15 cellular contexts compared by ENCODE assay signal in the genomic region with DNA sequence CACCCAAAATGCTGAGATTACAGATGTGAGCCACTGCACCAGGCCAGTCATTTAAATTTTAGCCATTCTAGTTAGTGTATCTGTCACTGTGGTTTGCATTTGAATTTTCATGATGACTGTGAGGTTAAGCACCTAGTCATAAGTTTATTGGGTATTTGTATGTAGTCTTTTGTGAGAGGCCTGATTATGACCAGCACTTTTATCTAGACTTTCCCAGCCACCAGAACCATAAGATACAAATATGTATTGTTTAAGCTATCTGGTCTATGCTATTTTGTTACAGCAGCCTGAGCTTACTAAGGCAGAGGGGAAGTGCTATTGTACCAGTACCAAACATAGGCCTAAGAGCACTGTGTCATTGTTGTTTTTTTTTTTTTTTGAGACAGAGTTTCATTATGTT. TPM values are rescaled to one million over a fixed set of nuclear protein-coding genes. Genes with fewer than 3 reads are reported as not detected.
DNase-seq lines count a peak whose midpoint lies in the region; ATAC-seq lines count a peak whose summit lies in the region.
"Had no signal": no experiment of that assay in that cellular context is flagged by ENCODE, and none has a peak within 500 bp of the region (broad histone marks: within the 10 kb centered on the region; RNA-seq: fewer than 3 reads in every experiment).

No MANE protein-coding gene starts in this region.

- H3K4me3 Mint-ChIP-seq in activated T-helper 17 cell treated with anti-CD3 and anti-CD28 coated beads, Interleukin-2, amount 50 U/mL, for 72 hours: no peak overlapping the region

- no peaks in the 10 kb centered on the region for H3K27me3 Mint-ChIP-seq in activated T-helper 17 cell treated with anti-CD3 and anti-CD28 coated beads, Interleukin-2, amount 50 U/mL, for 72 hours

- H3K4me1 ChIP-seq in SJCRH30: no peaks in the 10 kb centered on the region
- H3K4me1 ChIP-seq: colonic mucosa had no signal

- H3K4me3 ChIP-seq in SJCRH30: no peak overlapping the region
- H3K4me3 ChIP-seq: colonic mucosa, smooth muscle cell, thoracic aorta had no signal

- no peaks in the 10 kb centered on the region for H3K36me3 Mint-ChIP-seq in activated T-helper 17 cell treated with anti-CD3 and anti-CD28 coated beads, Interleukin-2, amount 50 U/mL, for 72 hours (ENCODE audit: low read depth)

- ATAC-seq in GM18907 (IDR thresholded peaks at IDR 0.05; ENCODE audit: unreplicated experiment) (peak; percentile 96), GM21619 (IDR thresholded peaks at IDR 0.05; ENCODE audit: unreplicated experiment) (peak; percentile 96), HG03060 (IDR thresholded peaks at IDR 0.05; ENCODE audit: low read depth, unreplicated experiment) (peak; percentile 96)
- peak; percentile 85 for ATAC-seq in activated T-helper 17 cell treated with anti-CD3 and anti-CD28 coated beads, Interleukin-2, amount 50 U/mL, for 72 hours (replicated peaks)

- H3K9me3 Mint-ChIP-seq in activated T-helper 17 cell treated with anti-CD3 and anti-CD28 coated beads, Interleukin-2, amount 50 U/mL, for 72 hours: no peaks in the 10 kb centered on the region

- peaks cover 6% of the 10 kb centered on the region; the same call in 1 of the 2 replicates for H3K27me3 ChIP-seq in SJCRH30
- H3K27me3 ChIP-seq: colonic mucosa had no signal

- H3K9me3 ChIP-seq in SJCRH30 (replicated peaks): no peaks in the 10 kb centered on the region
- H3K9me3 ChIP-seq: colonic mucosa, thoracic aorta had no signal

- H3K4me1 Mint-ChIP-seq in activated T-helper 17 cell treated with anti-CD3 and anti-CD28 coated beads, Interleukin-2, amount 50 U/mL, for 72 hours: no peaks in the 10 kb centered on the region

- no peak overlapping the region for H3K27ac Mint-ChIP-seq in activated T-helper 17 cell treated with anti-CD3 and anti-CD28 coated beads, Interleukin-2, amount 50 U/mL, for 72 hours

- no peak overlapping the region for H3K27ac ChIP-seq in SJCRH30
- H3K27ac ChIP-seq: colonic mucosa, thoracic aorta, WERI-Rb-1 had no signal

- no peak for DNase-seq in A172 (ENCODE audit: low spot score)
- DNase-seq in EL: no peak
- no peak for DNase-seq in SJCRH30
- DNase-seq: amniotic stem cell, colonic mucosa, NCI-H2029, NCI-H82, Right ventricle myocardium superior, WERI-Rb-1 had no signal

- no peaks in the 10 kb centered on the region for H3K36me3 ChIP-seq in SJCRH30
- H3K36me3 ChIP-seq: colonic mucosa, thoracic aorta, WERI-Rb-1 had no signal

RNA-seq across cellular contexts. Expression of gene DNAJC6, which starts 19.9 kb away (rescaled TPM):
- total RNA-seq in activated T-helper 17 cell treated with anti-CD3 and anti-CD28 coated beads, Interleukin-2, amount 50 U/mL, for 72 hours: 10 to 100 TPM in 1 of 2 donors, 1 to 10 TPM in 1; 6.0 to 10.4 TPM
- total RNA-seq in A172 (2014; rRNA removed; shearing (Covaris generic)): 2.2 and 3.5 TPM in 2 replicates
- total RNA-seq in SJCRH30 (2014; rRNA removed; shearing (Covaris generic)): 0.02 and 0.35 TPM in 2 replicates
